10 cellular contexts compared by ENCODE assay signal in the genomic region with DNA sequence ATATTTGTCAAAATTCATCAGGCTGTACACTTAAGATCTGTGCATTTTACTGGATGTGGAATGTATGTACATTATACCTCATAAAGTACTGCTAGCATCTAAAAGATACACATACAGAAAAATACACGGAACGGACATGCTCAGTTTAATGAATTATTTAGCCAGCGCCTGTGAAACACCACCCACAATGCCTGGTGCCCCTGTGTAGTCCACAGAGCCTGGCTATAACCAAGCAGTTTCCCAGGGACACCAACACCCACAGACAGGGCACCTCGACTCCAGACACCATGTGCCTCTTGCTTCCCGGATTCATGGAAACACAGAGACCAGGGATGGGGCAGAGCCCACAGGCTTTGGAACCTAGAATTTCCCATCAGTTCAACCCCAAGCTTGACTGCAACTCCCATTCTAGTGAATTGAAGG. TPM values are rescaled to one million over a fixed set of nuclear protein-coding genes. Genes with fewer than 3 reads are reported as not detected.
DNase-seq lines count a peak whose midpoint lies in the region; ATAC-seq and TF ChIP-seq lines count a peak whose summit lies in the region.
"Had no signal": no experiment of that assay in that cellular context is flagged by ENCODE, and none has a peak within 500 bp of the region (broad histone marks: within the 10 kb centered on the region; RNA-seq: fewer than 3 reads in every experiment).

No MANE protein-coding gene starts in this region.

- no peaks in the 10 kb centered on the region for H3K9me3 Mint-ChIP-seq in activated T-cell treated with anti-CD3 and anti-CD28 coated beads, Interleukin-2, amount 50 U/mL, for 4 hours

- intact Hi-C loops in transverse colon (cut with DNase I; ENCODE audit: low total_unique reads), result no loop called here

- peaks cover 72% of the 10 kb centered on the region for H3K4me1 Mint-ChIP-seq in activated T-cell treated with anti-CD3 and anti-CD28 coated beads, Interleukin-2, amount 50 U/mL, for 4 hours (ENCODE audit: low read depth)

- H3K4me3 Mint-ChIP-seq in activated T-cell treated with anti-CD3 and anti-CD28 coated beads, Interleukin-2, amount 50 U/mL, for 4 hours, result peak overlapping the region; percentile 31

- TF ChIP-seq CTCF in OCI-LY3 (IDR thresholded peaks at IDR 0.05; ENCODE audit: low read depth, low read length) (no peak), transverse colon (IDR thresholded peaks at IDR 0.05) (no peak)

- in situ Hi-C loops in transverse colon (cut with MboI; ENCODE audit: low pct_ligation_motif_present in 1 of 4, low pct_unique_long_range_greater_than_20kb in 1 of 4, low sequenced_read_pairs in 3 of 4), result no loop called here

- H3K79me2 ChIP-seq in OCI-LY3 (ENCODE audit: low read length), result no peaks in the 10 kb centered on the region

- H3K9ac ChIP-seq in OCI-LY3 (ENCODE audit: low read length) (peak overlapping the region; percentile 85), iPS-20b (ENCODE audit: low read depth, low read length) (peak overlapping the region; percentile 2; the same call in 1 of the 2 replicates)

- H3K4me2 ChIP-seq in OCI-LY3 (ENCODE audit: low read length), result peak overlapping the region; percentile 96

- no peak overlapping the region for H2AFZ ChIP-seq in OCI-LY3 (ENCODE audit: low read depth, low read length)

- ATAC-seq in activated T-cell treated with anti-CD3 and anti-CD28 coated beads, Interleukin-2, amount 50 U/mL, for 4 hours, result peak; percentile 4 to 12

- H3K27ac ChIP-seq in OCI-LY3 (ENCODE audit: low read length) (peak overlapping the region; percentile 99), iPS-20b (ENCODE audit: low read length) (no peak overlapping the region), transverse colon (peak overlapping the region; percentile 75 to 100 (median 88))

- H3K4me3 ChIP-seq in OCI-LY3 (ENCODE audit: low read length), result peak overlapping the region; percentile 74
- H3K4me3 ChIP-seq in iPS-20b (ENCODE audit: low read length), result no peak overlapping the region
- H3K4me3 ChIP-seq in transverse colon, result no peak overlapping the region

- H3K4me1 ChIP-seq in OCI-LY3 (ENCODE audit: low read length), result peaks cover 56% of the 10 kb centered on the region
- peaks cover 32% of the 10 kb centered on the region for H3K4me1 ChIP-seq in iPS-20b (ENCODE audit: insufficient read depth, low read length)
- peaks cover 35 to 67% (median 58%) of the 10 kb centered on the region in 4 donors for H3K4me1 ChIP-seq in transverse colon

- WGBS in transverse colon (ENCODE audit: low coverage in 1 of 2), 2 donors, result 36 to 51% methylated on average over 5 of the region's 5 CpGs

- H3K27me3 ChIP-seq in OCI-LY3 (ENCODE audit: low read depth, low read length) (no peaks in the 10 kb centered on the region), iPS-20b (ENCODE audit: insufficient read depth, low read length) (0 out of 2 replicates have a peak, but pooled peaks cover 3% of the 10 kb centered on the region), transverse colon (no peaks in the 10 kb centered on the region)

- no peaks in the 10 kb centered on the region for H3K36me3 ChIP-seq in OCI-LY3 (replicated peaks; ENCODE audit: low read depth, low read length)
- no peaks in the 10 kb centered on the region for H3K36me3 ChIP-seq in iPS-20b (ENCODE audit: insufficient read depth, low read depth, low read length)
- H3K36me3 ChIP-seq in transverse colon, result no peaks in the 10 kb centered on the region

- no peaks in the 10 kb centered on the region for H3K9me3 ChIP-seq in OCI-LY3 (ENCODE audit: insufficient read depth, low read length)
- no peaks in the 10 kb centered on the region for H3K9me3 ChIP-seq in iPS-20b (ENCODE audit: insufficient read depth, low read depth, low read length)
- H3K9me3 ChIP-seq in transverse colon, result no peaks in the 10 kb centered on the region

- TF ChIP-seq POLR2A in transverse colon (IDR thresholded peaks at IDR 0.05), result no peak

- no peaks in the 10 kb centered on the region for H3K36me3 Mint-ChIP-seq in activated T-cell treated with anti-CD3 and anti-CD28 coated beads, Interleukin-2, amount 50 U/mL, for 4 hours (ENCODE audit: insufficient read depth)

- no peak for TF ChIP-seq EP300 in transverse colon (IDR thresholded peaks at IDR 0.05; ENCODE audit: low read depth)

- H3K27me3 Mint-ChIP-seq in activated T-cell treated with anti-CD3 and anti-CD28 coated beads, Interleukin-2, amount 50 U/mL, for 4 hours (ENCODE audit: low read depth), result no peaks in the 10 kb centered on the region

- no peaks in the 10 kb centered on the region for H4K20me1 ChIP-seq in OCI-LY3 (ENCODE audit: insufficient read depth, low read length)

- no peak for DNase-seq in activated T-cell treated with anti-CD3 and anti-CD28 coated beads, Interleukin-2, amount 50 U/mL, for 4 hours
- no peak for DNase-seq in activated T-cell treated with anti-CD3 and anti-CD28 coated beads, Interleukin-2, amount 50 U/mL, for 1 hour
- DNase-seq in transverse colon (no peak), cerebellar cortex (ENCODE audit: low spot score) (no peak)
- no peak for DNase-seq in activated effector memory CD4-positive, alpha-beta T cell treated with Interleukin-2 at 50 U/mL for 16 hours
- DNase-seq in stimulated activated CD8-positive, alpha-beta memory T cell treated with anti-CD3 and anti-CD28 coated beads, Interleukin-4, amount 100 ng/mL, for 48 hours, result no peak

RNA-seq across cellular contexts. Expression of a gene that starts 17.4 kb away (rescaled TPM):
- under 1 TPM in 2 of 3 donors, not detected in 1; 0.32 to 0.43 TPM for total RNA-seq in activated T-cell treated with anti-CD3 and anti-CD28 coated beads, Interleukin-2, amount 50 U/mL, for 4 hours
- 1 to 10 TPM in 1 of 4 donors, under 1 TPM in 1, not detected in 2; 0.68 to 1.5 TPM for total RNA-seq in transverse colon

RNA-seq across cellular contexts. Expression of a gene that starts 30.7 kb away (rescaled TPM):
- total RNA-seq in activated T-cell treated with anti-CD3 and anti-CD28 coated beads, Interleukin-2, amount 50 U/mL, for 4 hours, result 10 to 100 TPM; 46.5 to 62.3 (median 59.9) TPM
- 100 to 1,000 TPM in 3 of 4 donors, 10 to 100 TPM in 1; 82.8 to 299 (median 254) TPM for total RNA-seq in transverse colon

RNA-seq across cellular contexts. Expression of a gene that starts 57.0 kb away (rescaled TPM):
- total RNA-seq in activated T-cell treated with anti-CD3 and anti-CD28 coated beads, Interleukin-2, amount 50 U/mL, for 4 hours, result not detected
- total RNA-seq in transverse colon, result not detected
- total RNA-seq: activated CD8-positive, alpha-beta memory T cell treated with anti-CD3 and anti-CD28 coated beads for 36 hours; renal cortical epithelial cell had no signal
